7 cellular contexts compared by ENCODE assay signal in genomic region chr1:8026153-8026975, GRCh38. TPM values are rescaled to one million over a fixed set of nuclear protein-coding genes. Genes with fewer than 3 reads are reported as not detected.
DNase-seq lines count a peak whose midpoint lies in the region; ATAC-seq lines count a peak whose summit lies in the region.

Gene ERRFI1 (minus strand): TSS chr1:8026309. CDS start chr1:8015619, 10,690 bp downstream.

- ATAC-seq in GM18520 (IDR thresholded peaks at IDR 0.05; ENCODE audit: unreplicated experiment) (peak; percentile 67), HG03064 (IDR thresholded peaks at IDR 0.05; ENCODE audit: low read depth, unreplicated experiment) (peak; percentile 78), left colon (peak; percentile 84)

- DNase-seq in NCI-H226 (peak; percentile 87), cortex of kidney (lab: John Stamatoyannopoulos, UW) (peak; percentile 39), left colon (peak; percentile 91 to 95)
- DNase-seq in activated CD4-positive, alpha-beta T cell treated with anti-CD3 and anti-CD28 coated beads, Interleukin-2, amount 50 U/mL, for 24 hours (ENCODE audit: low read depth in 1 of 2, low spot score in 1 of 2) = peak; percentile 75 to 77
- DNase-seq in stimulated activated CD4-positive, alpha-beta T cell treated with anti-CD3 and anti-CD28 coated beads, Interleukin-1b, Interleukin-23, amount 100 ng/mL, for 24 hours (ENCODE audit: low read depth in 4 of 4, low spot score in 1 of 4) = peak; percentile 67 to 83 (median 79)

- intact Hi-C loops in left colon (cut with DNase I, micrococcal nuclease) = no loop called here

RNA-seq across cellular contexts. Expression of gene ERRFI1, which starts in this region (rescaled TPM):
- 10 to 100 TPM; 37.2 to 57.8 TPM for total RNA-seq in left colon

Comparison
In these comparisons a context has a peak if more than half of its experiments do, and no peak if none do; other contexts are left out.
1. Peak in every context shown above with its lines: DNase-seq and ATAC-seq.
2. DNase-seq: peak in every context shown above with its lines; median percentile 93 in left colon; 87 in NCI-H226; 79 in stimulated activated CD4-positive, alpha-beta T cell treated with anti-CD3 and anti-CD28 coated beads, Interleukin-1b, Interleukin-23, amount 100 ng/mL, for 24 hours; 76 in activated CD4-positive, alpha-beta T cell treated with anti-CD3 and anti-CD28 coated beads, Interleukin-2, amount 50 U/mL, for 24 hours; 39 in cortex of kidney.